ENCODE assay signal across 1 cellular context in genomic region chr7:7662527-7662926, GRCh38.
TF ChIP-seq lines count a peak whose summit lies in the region.

No MANE protein-coding gene starts in this region.

TF ChIP-seq in GM12878, 131 proteins besides CTCF, POLR2A, EP300 and RAD21 (continued from another document):
- TF ChIP-seq SKIL (IDR thresholded peaks at IDR 0.05; ENCODE audit: low read depth, poor library complexity, severe bottlenecking), result no peak
